8 cellular contexts compared by ENCODE assay signal in the genomic region with DNA sequence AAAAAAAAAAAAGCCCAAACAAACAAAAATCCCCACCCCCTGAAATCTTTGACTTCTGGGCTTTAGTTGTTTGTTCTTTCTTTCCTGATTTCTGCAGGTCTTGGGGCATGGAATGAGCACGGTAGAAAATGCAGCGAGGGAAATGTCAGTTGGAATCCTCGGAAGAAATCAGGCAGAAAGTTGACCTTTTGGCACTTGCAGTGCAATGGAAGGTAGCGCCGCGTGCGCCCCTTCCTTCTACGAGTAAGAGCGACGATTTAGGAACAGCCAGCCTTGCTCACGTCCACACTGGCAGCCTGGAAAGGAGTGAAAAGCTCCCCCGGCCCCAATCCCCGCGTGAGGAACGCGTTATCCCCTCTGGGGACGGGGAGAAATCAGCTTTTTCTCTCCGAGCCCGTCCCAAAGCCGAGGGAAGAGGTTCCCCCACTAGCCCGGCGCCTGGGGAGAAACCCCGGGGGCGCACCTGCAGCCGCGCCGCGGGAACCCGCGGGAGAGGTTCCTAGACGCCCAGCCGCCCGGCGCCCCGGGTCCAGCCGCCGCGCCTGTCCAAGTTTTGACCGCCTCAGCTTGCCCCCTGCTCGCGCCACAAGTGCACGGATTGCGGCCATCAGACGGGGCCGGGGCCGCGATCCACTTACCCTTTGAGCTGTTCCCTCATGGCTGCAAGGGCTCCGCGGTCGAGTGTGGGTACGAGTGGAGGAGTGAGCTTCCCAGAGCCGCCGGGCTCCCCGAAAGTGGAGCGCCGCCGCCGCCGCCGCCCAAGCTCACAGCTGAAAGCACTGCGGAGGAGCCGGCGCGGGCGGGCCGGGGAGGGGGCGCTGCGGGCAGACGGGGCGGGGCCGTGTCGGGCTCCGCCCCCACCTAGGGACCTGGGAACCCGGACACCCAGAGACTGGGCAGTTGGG.
DNase-seq lines count a peak whose midpoint lies in the region; ATAC-seq lines count a peak whose summit lies in the region.

No MANE protein-coding gene starts in this region.

- H3K27me3 ChIP-seq in right cardiac atrium (ENCODE audit: control insufficient read depth, insufficient read depth): no peaks in the 10 kb centered on the region

- no peaks in the 10 kb centered on the region for H3K9me3 Mint-ChIP-seq in activated naive CD8-positive, alpha-beta T cell treated with anti-CD3 and anti-CD28 coated beads for 36 hours

- intact Hi-C loops in right cardiac atrium (cut with DNase I): loop anchor here in 1 of 4 donors (10.0 kb wide), 1 partner anchor 222 kb away; no protein-coding TSS in a partner anchor

- peak; percentile 93 for ATAC-seq in GM21717 (IDR thresholded peaks at IDR 0.05; ENCODE audit: unreplicated experiment)
- ATAC-seq in right cardiac atrium: peak; percentile 95 to 97

- WGBS in right cardiac atrium: under 1% methylated on average over 74 of the region's 74 CpGs

- peaks cover 33% of the 10 kb centered on the region for H3K27me3 Mint-ChIP-seq in activated naive CD8-positive, alpha-beta T cell treated with anti-CD3 and anti-CD28 coated beads for 36 hours

- H3K9me3 ChIP-seq in right cardiac atrium (ENCODE audit: control insufficient read depth, low read length): no peaks in the 10 kb centered on the region

- H3K27ac Mint-ChIP-seq in activated naive CD8-positive, alpha-beta T cell treated with anti-CD3 and anti-CD28 coated beads for 36 hours: no peak overlapping the region

- H3K36me3 Mint-ChIP-seq in activated naive CD8-positive, alpha-beta T cell treated with anti-CD3 and anti-CD28 coated beads for 36 hours: no peaks in the 10 kb centered on the region

- peak overlapping the region; percentile 80 for H3K27ac ChIP-seq in right cardiac atrium (ENCODE audit: low read length)

- no peaks in the 10 kb centered on the region for H3K4me1 Mint-ChIP-seq in activated naive CD8-positive, alpha-beta T cell treated with anti-CD3 and anti-CD28 coated beads for 36 hours

- DNase-seq in DMS153 (lab: John Stamatoyannopoulos, UW) (peak; percentile 12), DMS153 treated with DMSO at 0.1 percent for 48 hours (lab: John Stamatoyannopoulos, UW; ENCODE audit: unreplicated experiment) (no peak), KBM-7 (peak; percentile 51), right cardiac atrium (peak; percentile 55 to 86 (median 85)), retina (peak; percentile 71), NCI-H2029 treated with DMSO at 0.1 percent for 48 hours (lab: John Stamatoyannopoulos, UW) (no peak)
- peak; percentile 5 for DNase-seq in activated naive CD8-positive, alpha-beta T cell treated with anti-CD3 and anti-CD28 coated beads for 36 hours

- peak overlapping the region; percentile 81 for H3K4me3 ChIP-seq in right cardiac atrium (ENCODE audit: low read length)

- peak overlapping the region; percentile 32 for H3K4me3 Mint-ChIP-seq in activated naive CD8-positive, alpha-beta T cell treated with anti-CD3 and anti-CD28 coated beads for 36 hours

- in situ Hi-C loops in KBM-7 (cut with MboI; ENCODE audit: low pct_unique_long_range_greater_than_20kb, low sequenced_read_pairs): no loop called here

- H3K4me1 ChIP-seq in right cardiac atrium (ENCODE audit: control insufficient read depth, insufficient read depth, low read length): peaks cover 1% of the 10 kb centered on the region

Comparison
In these comparisons a context has a peak if more than half of its experiments do, and no peak if none do; other contexts are left out.
1. DNase-seq: peak in DMS153 (single experiment), KBM-7 (single experiment), activated naive CD8-positive, alpha-beta T cell treated with anti-CD3 and anti-CD28 coated beads for 36 hours (single experiment), right cardiac atrium (3 of 3) and retina (single experiment); none in DMS153 treated with DMSO at 0.1 percent for 48 hours (single experiment) and NCI-H2029 treated with DMSO at 0.1 percent for 48 hours (single experiment).